In the genomic region with DNA sequence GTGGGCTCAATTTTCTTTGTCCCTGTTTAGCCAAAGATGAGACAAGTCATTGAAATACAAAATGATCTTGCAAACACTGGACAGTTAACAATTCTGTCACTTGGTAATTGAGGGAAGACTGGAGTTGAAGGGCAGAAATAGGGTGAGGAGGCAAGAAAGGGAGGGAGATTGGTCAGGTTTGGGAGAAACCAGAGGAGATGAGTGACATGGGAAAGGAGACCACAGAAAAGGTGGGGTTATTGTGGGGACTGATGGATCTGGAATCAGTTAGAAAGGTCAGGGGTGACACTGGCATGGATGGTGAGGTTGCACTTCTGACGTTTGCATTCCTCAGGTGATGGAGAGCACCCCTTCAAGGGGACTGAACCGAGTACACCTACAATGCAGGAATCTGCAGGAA, we compare ENCODE assay signal across 8 cellular contexts. TPM values are rescaled to one million over a fixed set of nuclear protein-coding genes. Genes with fewer than 3 reads are reported as not detected.
A peak's percentile ranks its signal among the peaks of the same experiment; 100 is the strongest.
DNase-seq lines count a peak whose midpoint lies in the region; ATAC-seq and TF ChIP-seq lines count a peak whose summit lies in the region.

No MANE protein-coding gene starts in this region.

- ATAC-seq in activated T-cell treated with anti-CD3 and anti-CD28 coated beads, Interleukin-2, amount 50 U/mL, for 72 hours (replicated peaks in 1 of 2): no peak
- ATAC-seq in lower lobe of right lung: no peak

- no peaks in the 10 kb centered on the region for H3K9me3 Mint-ChIP-seq in activated T-cell treated with anti-CD3 and anti-CD28 coated beads, Interleukin-2, amount 50 U/mL, for 72 hours

- 25% methylated on average over 2 of the region's 2 CpGs; no CpG with 5 or more reads in 1 of the 2 donors for WGBS in transverse colon (ENCODE audit: low coverage in 1 of 2), 2 donors

- H3K27me3 ChIP-seq in lower lobe of right lung (ENCODE audit: low read depth): no peaks in the 10 kb centered on the region
- H3K27me3 ChIP-seq in transverse colon: no peaks in the 10 kb centered on the region

- no peak for TF ChIP-seq CTCF in astrocyte of the cerebellum (IDR thresholded peaks at IDR 0.05; ENCODE audit: low read depth, low read length, missing control alignments)
- TF ChIP-seq CTCF in lower lobe of right lung (IDR thresholded peaks at IDR 0.05): no peak
- no peak for TF ChIP-seq CTCF in transverse colon (IDR thresholded peaks at IDR 0.05)

- intact Hi-C loops in lower lobe of right lung (cut with DNase I) (no loop called here), transverse colon (cut with DNase I; ENCODE audit: low total_unique reads) (no loop called here)

- peak overlapping the region; percentile 94 to 96 for H3K4me3 Mint-ChIP-seq in activated T-cell treated with anti-CD3 and anti-CD28 coated beads, Interleukin-2, amount 50 U/mL, for 72 hours

- peaks cover 36% of the 10 kb centered on the region for H3K36me3 ChIP-seq in lower lobe of right lung
- H3K36me3 ChIP-seq in transverse colon: peaks cover 0 to 4% (median 0%) of the 10 kb centered on the region in 4 donors

- H3K4me1 Mint-ChIP-seq in activated T-cell treated with anti-CD3 and anti-CD28 coated beads, Interleukin-2, amount 50 U/mL, for 72 hours (ENCODE audit: low read depth): peaks cover 39% of the 10 kb centered on the region

- no peak for TF ChIP-seq EP300 in transverse colon (IDR thresholded peaks at IDR 0.05; ENCODE audit: low read depth)

- H3K4me1 ChIP-seq in lower lobe of right lung (peaks cover 18% of the 10 kb centered on the region), transverse colon (peaks cover 9 to 27% (median 17%) of the 10 kb centered on the region in 4 donors)

- H3K27ac ChIP-seq in lower lobe of right lung (peak overlapping the region; percentile 56), transverse colon (peak overlapping the region in 3 of 4 donors; percentile 63 to 76 (median 76))

- H3K27ac Mint-ChIP-seq in activated T-cell treated with anti-CD3 and anti-CD28 coated beads, Interleukin-2, amount 50 U/mL, for 72 hours: peak overlapping the region; percentile 88

- H3K4me3 ChIP-seq in astrocyte of the cerebellum (ENCODE audit: low read depth, low read length): peak overlapping the region; percentile 99
- H3K4me3 ChIP-seq in lower lobe of right lung: peak overlapping the region; percentile 69
- peak overlapping the region; percentile 60 to 99 (median 68) for H3K4me3 ChIP-seq in transverse colon

- H3K27me3 Mint-ChIP-seq in activated T-cell treated with anti-CD3 and anti-CD28 coated beads, Interleukin-2, amount 50 U/mL, for 72 hours (ENCODE audit: low read depth): no peaks in the 10 kb centered on the region

- H3K9me3 ChIP-seq in lower lobe of right lung (no peaks in the 10 kb centered on the region), transverse colon (no peaks in the 10 kb centered on the region)

- DNase-seq in activated T-cell treated with anti-CD3 and anti-CD28 coated beads, Interleukin-2, amount 50 U/mL, for 72 hours: no peak
- no peak for DNase-seq in activated T-cell treated with anti-CD3 and anti-CD28 coated beads for 4 hours
- no peak for DNase-seq in astrocyte of the cerebellum (ENCODE audit: low read depth)
- no peak for DNase-seq in lower lobe of right lung
- DNase-seq in transverse colon: no peak
- DNase-seq in NK-92 (lab: John Stamatoyannopoulos, UW; ENCODE audit: unreplicated experiment): no peak
- no peak for DNase-seq in SIG-M5 (lab: John Stamatoyannopoulos, UW)
- DNase-seq in cerebellar nuclear complex (lab: John Stamatoyannopoulos, UW): no peak

- H3K36me3 Mint-ChIP-seq in activated T-cell treated with anti-CD3 and anti-CD28 coated beads, Interleukin-2, amount 50 U/mL, for 72 hours (ENCODE audit: insufficient read depth in 2 of 2): peaks cover 0 to 11% of the 10 kb centered on the region in 2 donors

- in situ Hi-C loops in astrocyte of the cerebellum (cut with HindIII; ENCODE audit: low sequenced_read_pairs) (no loop called here), transverse colon (cut with MboI; ENCODE audit: low pct_ligation_motif_present in 1 of 4, low pct_unique_long_range_greater_than_20kb in 1 of 4, low sequenced_read_pairs in 3 of 4) (no loop called here)

- no peak for TF ChIP-seq POLR2A in transverse colon (IDR thresholded peaks at IDR 0.05)

RNA-seq across cellular contexts. Expression of a gene that starts 0.7 kb away (rescaled TPM):
- total RNA-seq in activated T-cell treated with anti-CD3 and anti-CD28 coated beads, Interleukin-2, amount 50 U/mL, for 72 hours: 10 to 100 TPM; 43.5 to 46.9 TPM
- total RNA-seq in lower lobe of right lung (37.1 TPM), transverse colon (10 to 100 TPM in 1 of 4 donors, 1 to 10 TPM in 3; 2.0 to 44.5 (median 6.8) TPM)

RNA-seq across cellular contexts. Expression of a gene that starts 5.3 kb away (rescaled TPM):
- total RNA-seq in activated T-cell treated with anti-CD3 and anti-CD28 coated beads, Interleukin-2, amount 50 U/mL, for 72 hours: 10 to 100 TPM; 47.3 to 54.9 TPM
- total RNA-seq in lower lobe of right lung: 33.0 TPM
- total RNA-seq in transverse colon: 10 to 100 TPM; 13.1 to 64.7 (median 25.8) TPM

RNA-seq across cellular contexts. Expression of a gene that starts 23.3 kb away (rescaled TPM):
- total RNA-seq in activated T-cell treated with anti-CD3 and anti-CD28 coated beads, Interleukin-2, amount 50 U/mL, for 72 hours: under 1 TPM in 1 of 2 donors, not detected in 1; 0.31 TPM
- total RNA-seq in lower lobe of right lung (351 TPM), transverse colon (not detected)

RNA-seq across cellular contexts. Expression of a gene that starts 24.4 kb away (rescaled TPM):
- 10 to 100 TPM in 1 of 2 donors, 1 to 10 TPM in 1; 9.4 to 11.6 TPM for total RNA-seq in activated T-cell treated with anti-CD3 and anti-CD28 coated beads, Interleukin-2, amount 50 U/mL, for 72 hours
- total RNA-seq in lower lobe of right lung: 80.9 TPM
- 100 to 1,000 TPM; 149 to 322 (median 230) TPM for total RNA-seq in transverse colon

RNA-seq across cellular contexts. Expression of a gene that starts 32.1 kb away (rescaled TPM):
- total RNA-seq in activated T-cell treated with anti-CD3 and anti-CD28 coated beads, Interleukin-2, amount 50 U/mL, for 72 hours: under 1 TPM in 1 of 2 donors, not detected in 1; 0.09 TPM
- total RNA-seq in lower lobe of right lung (5.3 TPM), transverse colon (under 1 TPM in 2 of 4 donors, not detected in 2; 0.16 to 0.41 TPM)

Comparison
In these comparisons a context has a peak if more than half of its experiments do, and no peak if none do; other contexts are left out.
1. RNA of a gene that starts 23.3 kb away (total RNA-seq): 351 TPM in lower lobe of right lung (single experiment); 0.31 TPM in activated T-cell treated with anti-CD3 and anti-CD28 coated beads, Interleukin-2, amount 50 U/mL, for 72 hours and not detected in transverse colon; every median in the first group is over 100 times any median in the second.
2. Peak in every context shown above with its lines, with median percentiles within 50 percentile points of each other: H3K4me3 ChIP-seq.